Comparison of ENCODE assay signal across 1 cellular context in genomic region chr11:27506200-27507182, GRCh38.
TF ChIP-seq lines count a peak whose summit lies in the region.

LIN7C (minus strand) TSS chr11:27506769; CDS start chr11:27506752, 17 bp downstream.

TF ChIP-seq in K562, 482 proteins besides CTCF, POLR2A, EP300 and RAD21 (continued from another document and continues in another):
- no peak for TF ChIP-seq HNRNPH1 (optimal IDR thresholded peaks at IDR 0.05; ENCODE audit: low read depth, low read length)
- TF ChIP-seq RBM25 (IDR thresholded peaks at IDR 0.05; ENCODE audit: low read depth, low read length, severe bottlenecking) = peak; percentile 46
- TF ChIP-seq NCOA1 (IDR thresholded peaks at IDR 0.05; ENCODE audit: low read depth) = no peak
- no peak for TF ChIP-seq RREB1 (CRISPR knock-in tag; IDR thresholded peaks at IDR 0.05)
- TF ChIP-seq ILF3 (IDR thresholded peaks at IDR 0.05; ENCODE audit: borderline replicate concordance) = no peak
- TF ChIP-seq ZNF280B (CRISPR knock-in tag; IDR thresholded peaks at IDR 0.05) = no peak
- no peak for TF ChIP-seq RB1 (IDR thresholded peaks at IDR 0.05; ENCODE audit: low read depth)
- no peak for TF ChIP-seq BRF2 (IDR thresholded peaks at IDR 0.05; ENCODE audit: borderline replicate concordance, insufficient read depth, insufficient read length)
- no peak for TF ChIP-seq ZBTB33 (CRISPR knock-in tag; IDR thresholded peaks at IDR 0.05)
- no peak for TF ChIP-seq CBFA2T3 (IDR thresholded peaks at IDR 0.05)
- TF ChIP-seq RBM14 (IDR thresholded peaks at IDR 0.05; ENCODE audit: borderline replicate concordance, insufficient read depth, low read depth, low read length) = no peak
- TF ChIP-seq KDM1A (IDR thresholded peaks at IDR 0.05) = no peak
- TF ChIP-seq TCF7 (IDR thresholded peaks at IDR 0.05; ENCODE audit: borderline replicate concordance) = no peak
- no peak for TF ChIP-seq MIER1 (IDR thresholded peaks at IDR 0.05; ENCODE audit: low read depth)
- TF ChIP-seq SRSF7 (optimal IDR thresholded peaks at IDR 0.05; ENCODE audit: low read depth, low read length) = no peak
- TF ChIP-seq MLX (CRISPR knock-in tag; conservative IDR thresholded peaks at IDR 0.05) = 0 out of 4 replicates have a peak, but pooled peaks of 1 of the 2 experiments have one; percentile 9
- TF ChIP-seq ZNF121 (CRISPR knock-in tag; conservative IDR thresholded peaks at IDR 0.05) = no peak
- TF ChIP-seq IRF2 (CRISPR knock-in tag; IDR thresholded peaks at IDR 0.05) = no peak
- TF ChIP-seq NFE2L1 (tag; IDR thresholded peaks at IDR 0.05; ENCODE audit: borderline replicate concordance, low read depth) = no peak
- no peak; the same call in 1 of the 2 replicates for TF ChIP-seq HMBOX1 (IDR thresholded peaks at IDR 0.05)
- TF ChIP-seq RBM22 (IDR thresholded peaks at IDR 0.05; ENCODE audit: low read depth, low read length, poor library complexity, severe bottlenecking) = no peak
- no peak for TF ChIP-seq KAT2B (IDR thresholded peaks at IDR 0.05; ENCODE audit: low read depth, low read length)
- TF ChIP-seq BCLAF1 (IDR thresholded peaks at IDR 0.05; ENCODE audit: borderline replicate concordance in 1 of 2, control insufficient read depth in 1 of 2, low read depth in 2 of 2, low read length in 1 of 2) = no peak
- TF ChIP-seq PRMT5 (CRISPR knock-in tag; IDR thresholded peaks at IDR 0.05) = no peak
- TF ChIP-seq SAFB (IDR thresholded peaks at IDR 0.05; ENCODE audit: borderline replicate concordance, low read depth, low read length) = no peak
- no peak for TF ChIP-seq ZNF551 (CRISPR knock-in tag; IDR thresholded peaks at IDR 0.05)
- no peak for TF ChIP-seq DLX4 (CRISPR knock-in tag; IDR thresholded peaks at IDR 0.05)
- TF ChIP-seq NUFIP1 (IDR thresholded peaks at IDR 0.05; ENCODE audit: partially characterized antibody) = no peak
- TF ChIP-seq SIN3A (IDR thresholded peaks at IDR 0.05; ENCODE audit: borderline replicate concordance in 2 of 2, control insufficient read depth in 1 of 2, low read depth in 2 of 2, low read length in 2 of 2) = peak in 1 of 2 experiments; percentile 52; a peak in 1 of 4 replicates
- TF ChIP-seq MTF1 (CRISPR knock-in tag; IDR thresholded peaks at IDR 0.05; ENCODE audit: borderline replicate concordance) = no peak
- TF ChIP-seq MED1 (CRISPR knock-in tag; IDR thresholded peaks at IDR 0.05; ENCODE audit: borderline replicate concordance) = no peak
- 0 out of 2 replicates have a peak, but pooled peaks have one; percentile 36 for TF ChIP-seq PKNOX1 (IDR thresholded peaks at IDR 0.05)
- no peak for TF ChIP-seq CEBPB (tag; IDR thresholded peaks at IDR 0.05)
- TF ChIP-seq ZNF766 (CRISPR knock-in tag; conservative IDR thresholded peaks at IDR 0.05) = no peak
- no peak for TF ChIP-seq ZNF507 (tag; conservative IDR thresholded peaks at IDR 0.05)
- TF ChIP-seq CCNT2 (IDR thresholded peaks at IDR 0.05; ENCODE audit: borderline replicate concordance, extremely low read depth, insufficient read length, low read depth, low read length) = no peak
- no peak for TF ChIP-seq COPS2 (conservative IDR thresholded peaks at IDR 0.05)
- no peak for TF ChIP-seq NR2C2 (CRISPR knock-in tag; IDR thresholded peaks at IDR 0.05)
- TF ChIP-seq NR2C2 (tag; IDR thresholded peaks at IDR 0.05) = peak; percentile 91
- TF ChIP-seq MYNN (IDR thresholded peaks at IDR 0.05) = no peak
- no peak for TF ChIP-seq MYNN (CRISPR knock-in tag; IDR thresholded peaks at IDR 0.05)
- TF ChIP-seq NFIX (CRISPR knock-in tag; IDR thresholded peaks at IDR 0.05; ENCODE audit: low read depth) = no peak
- TF ChIP-seq RBM39 (optimal IDR thresholded peaks at IDR 0.05; ENCODE audit: low read depth, low read length) = no peak
- TF ChIP-seq USF2 (CRISPR knock-in tag; IDR thresholded peaks at IDR 0.05) = no peak
- TF ChIP-seq ZNF140 (CRISPR knock-in tag; IDR thresholded peaks at IDR 0.05) = no peak
- no peak for TF ChIP-seq CEBPG (CRISPR knock-in tag; IDR thresholded peaks at IDR 0.05)
- TF ChIP-seq CEBPG (tag; conservative IDR thresholded peaks at IDR 0.05 in 1 of 2, IDR thresholded peaks at IDR 0.05 in 1 of 2) = no peak
